ENCODE assay signal across 1 cellular context in the genomic region with DNA sequence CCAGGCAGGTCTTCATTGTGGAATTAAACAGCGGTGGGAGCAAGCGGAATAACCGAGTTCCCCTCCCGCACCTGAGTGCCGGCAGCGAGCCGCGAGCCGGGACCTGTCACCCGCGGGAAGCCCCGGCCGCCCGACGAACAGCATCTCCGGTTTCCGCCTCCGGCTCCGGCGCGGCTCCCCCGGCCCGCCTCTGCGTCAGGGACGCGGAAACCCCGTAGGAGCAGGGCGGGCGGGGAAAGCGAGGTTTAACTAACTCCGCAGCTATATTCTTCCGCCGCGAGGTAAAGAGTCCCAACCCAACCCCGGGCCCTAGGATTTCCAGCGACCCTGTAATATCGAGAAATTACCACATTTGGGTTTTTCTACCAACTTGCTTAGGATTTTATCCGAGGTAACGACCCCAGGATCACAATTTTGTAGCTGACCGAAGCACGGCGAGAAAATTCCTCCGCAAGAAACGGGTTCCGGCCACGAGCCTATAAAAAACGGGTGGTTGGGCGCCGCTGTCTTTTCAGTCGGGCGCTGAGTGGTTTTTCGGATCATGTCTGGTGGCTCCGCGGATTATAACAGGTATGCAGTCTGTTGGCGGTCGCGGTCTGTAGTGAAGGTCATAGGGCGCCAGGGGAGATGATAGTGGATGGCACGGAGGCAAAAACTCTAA.
TF ChIP-seq lines count a peak whose summit lies in the region.

A gene (plus strand): TSS at position 508 of the 661 bp plus-strand sequence. CDS start 34 bp downstream, at position 542.

TF ChIP-seq in SK-N-SH, 30 proteins besides CTCF, POLR2A, EP300 and RAD21 (continued from another document):
- peak; percentile 99 for TF ChIP-seq TAF1 (IDR thresholded peaks at IDR 0.05; ENCODE audit: borderline replicate concordance, low read depth, low read length)
- TF ChIP-seq FOXM1 (IDR thresholded peaks at IDR 0.05; ENCODE audit: low read depth) = peak; percentile 45; the same call in 1 of the 2 replicates
- TF ChIP-seq, protein P1, sequence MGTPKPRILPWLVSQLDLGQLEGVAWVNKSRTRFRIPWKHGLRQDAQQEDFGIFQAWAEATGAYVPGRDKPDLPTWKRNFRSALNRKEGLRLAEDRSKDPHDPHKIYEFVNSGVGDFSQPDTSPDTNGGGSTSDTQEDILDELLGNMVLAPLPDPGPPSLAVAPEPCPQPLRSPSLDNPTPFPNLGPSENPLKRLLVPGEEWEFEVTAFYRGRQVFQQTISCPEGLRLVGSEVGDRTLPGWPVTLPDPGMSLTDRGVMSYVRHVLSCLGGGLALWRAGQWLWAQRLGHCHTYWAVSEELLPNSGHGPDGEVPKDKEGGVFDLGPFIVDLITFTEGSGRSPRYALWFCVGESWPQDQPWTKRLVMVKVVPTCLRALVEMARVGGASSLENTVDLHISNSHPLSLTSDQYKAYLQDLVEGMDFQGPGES (IDR thresholded peaks at IDR 0.05; ENCODE audit: low read depth, low read length) = no peak
- TF ChIP-seq ELF1 (IDR thresholded peaks at IDR 0.05) = peak; percentile 24; the same call in 1 of the 2 replicates
- 0 out of 2 replicates have a peak, but pooled peaks have one; percentile 20 for TF ChIP-seq FOXJ3 (CRISPR knock-in tag; IDR thresholded peaks at IDR 0.05)
- no peak for TF ChIP-seq RFX5 (IDR thresholded peaks at IDR 0.05; ENCODE audit: low read length)
- no peak for TF ChIP-seq GATA2 (CRISPR knock-in tag; IDR thresholded peaks at IDR 0.05)
- 0 out of 2 replicates have a peak, but pooled peaks have one; percentile 15 for TF ChIP-seq FOSL2 (IDR thresholded peaks at IDR 0.05; ENCODE audit: borderline replicate concordance, low read depth)
- TF ChIP-seq, protein P2, sequence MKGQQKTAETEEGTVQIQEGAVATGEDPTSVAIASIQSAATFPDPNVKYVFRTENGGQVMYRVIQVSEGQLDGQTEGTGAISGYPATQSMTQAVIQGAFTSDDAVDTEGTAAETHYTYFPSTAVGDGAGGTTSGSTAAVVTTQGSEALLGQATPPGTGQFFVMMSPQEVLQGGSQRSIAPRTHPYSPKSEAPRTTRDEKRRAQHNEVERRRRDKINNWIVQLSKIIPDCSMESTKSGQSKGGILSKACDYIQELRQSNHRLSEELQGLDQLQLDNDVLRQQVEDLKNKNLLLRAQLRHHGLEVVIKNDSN (IDR thresholded peaks at IDR 0.05; ENCODE audit: borderline replicate concordance, low read depth) = no peak
- TF ChIP-seq, protein P3, sequence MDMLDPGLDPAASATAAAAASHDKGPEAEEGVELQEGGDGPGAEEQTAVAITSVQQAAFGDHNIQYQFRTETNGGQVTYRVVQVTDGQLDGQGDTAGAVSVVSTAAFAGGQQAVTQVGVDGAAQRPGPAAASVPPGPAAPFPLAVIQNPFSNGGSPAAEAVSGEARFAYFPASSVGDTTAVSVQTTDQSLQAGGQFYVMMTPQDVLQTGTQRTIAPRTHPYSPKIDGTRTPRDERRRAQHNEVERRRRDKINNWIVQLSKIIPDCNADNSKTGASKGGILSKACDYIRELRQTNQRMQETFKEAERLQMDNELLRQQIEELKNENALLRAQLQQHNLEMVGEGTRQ (IDR thresholded peaks at IDR 0.05; ENCODE audit: borderline replicate concordance, low read depth, low read length) = no peak
- TF ChIP-seq, protein P4, sequence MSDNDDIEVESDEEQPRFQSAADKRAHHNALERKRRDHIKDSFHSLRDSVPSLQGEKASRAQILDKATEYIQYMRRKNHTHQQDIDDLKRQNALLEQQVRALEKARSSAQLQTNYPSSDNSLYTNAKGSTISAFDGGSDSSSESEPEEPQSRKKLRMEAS (IDR thresholded peaks at IDR 0.05; ENCODE audit: low read depth) = peak; percentile 80
- TF ChIP-seq POLR2AphosphoS5 (IDR thresholded peaks at IDR 0.05; ENCODE audit: low read depth, low read length) = peak; percentile 99
- peak; percentile 73 for TF ChIP-seq GABPA (IDR thresholded peaks at IDR 0.05; ENCODE audit: low read depth)
- TF ChIP-seq RXRA (IDR thresholded peaks at IDR 0.05; ENCODE audit: borderline replicate concordance, low read depth) = no peak
- TF ChIP-seq JUND (IDR thresholded peaks at IDR 0.05) = peak; percentile 33; the same call in 1 of the 2 replicates
- TF ChIP-seq SMC3 (IDR thresholded peaks at IDR 0.05; ENCODE audit: low read depth, low read length) = no peak
- TF ChIP-seq, protein P5, sequence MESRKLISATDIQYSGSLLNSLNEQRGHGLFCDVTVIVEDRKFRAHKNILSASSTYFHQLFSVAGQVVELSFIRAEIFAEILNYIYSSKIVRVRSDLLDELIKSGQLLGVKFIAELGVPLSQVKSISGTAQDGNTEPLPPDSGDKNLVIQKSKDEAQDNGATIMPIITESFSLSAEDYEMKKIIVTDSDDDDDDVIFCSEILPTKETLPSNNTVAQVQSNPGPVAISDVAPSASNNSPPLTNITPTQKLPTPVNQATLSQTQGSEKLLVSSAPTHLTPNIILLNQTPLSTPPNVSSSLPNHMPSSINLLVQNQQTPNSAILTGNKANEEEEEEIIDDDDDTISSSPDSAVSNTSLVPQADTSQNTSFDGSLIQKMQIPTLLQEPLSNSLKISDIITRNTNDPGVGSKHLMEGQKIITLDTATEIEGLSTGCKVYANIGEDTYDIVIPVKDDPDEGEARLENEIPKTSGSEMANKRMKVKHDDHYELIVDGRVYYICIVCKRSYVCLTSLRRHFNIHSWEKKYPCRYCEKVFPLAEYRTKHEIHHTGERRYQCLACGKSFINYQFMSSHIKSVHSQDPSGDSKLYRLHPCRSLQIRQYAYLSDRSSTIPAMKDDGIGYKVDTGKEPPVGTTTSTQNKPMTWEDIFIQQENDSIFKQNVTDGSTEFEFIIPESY (IDR thresholded peaks at IDR 0.05; ENCODE audit: borderline replicate concordance, low read depth) = no peak
- TF ChIP-seq, protein P6, sequence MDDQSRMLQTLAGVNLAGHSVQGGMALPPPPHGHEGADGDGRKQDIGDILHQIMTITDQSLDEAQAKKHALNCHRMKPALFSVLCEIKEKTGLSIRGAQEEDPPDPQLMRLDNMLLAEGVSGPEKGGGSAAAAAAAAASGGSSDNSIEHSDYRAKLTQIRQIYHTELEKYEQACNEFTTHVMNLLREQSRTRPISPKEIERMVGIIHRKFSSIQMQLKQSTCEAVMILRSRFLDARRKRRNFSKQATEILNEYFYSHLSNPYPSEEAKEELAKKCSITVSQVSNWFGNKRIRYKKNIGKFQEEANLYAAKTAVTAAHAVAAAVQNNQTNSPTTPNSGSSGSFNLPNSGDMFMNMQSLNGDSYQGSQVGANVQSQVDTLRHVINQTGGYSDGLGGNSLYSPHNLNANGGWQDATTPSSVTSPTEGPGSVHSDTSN (IDR thresholded peaks at IDR 0.05) = peak; percentile 81
- TF ChIP-seq TCF12 (IDR thresholded peaks at IDR 0.05) = no peak
- no peak for TF ChIP-seq NRF1 (IDR thresholded peaks at IDR 0.05; ENCODE audit: low read depth, low read length)
TF ChIP-seq in SK-N-SH: peak in this region for 16.
